In the genomic region with DNA sequence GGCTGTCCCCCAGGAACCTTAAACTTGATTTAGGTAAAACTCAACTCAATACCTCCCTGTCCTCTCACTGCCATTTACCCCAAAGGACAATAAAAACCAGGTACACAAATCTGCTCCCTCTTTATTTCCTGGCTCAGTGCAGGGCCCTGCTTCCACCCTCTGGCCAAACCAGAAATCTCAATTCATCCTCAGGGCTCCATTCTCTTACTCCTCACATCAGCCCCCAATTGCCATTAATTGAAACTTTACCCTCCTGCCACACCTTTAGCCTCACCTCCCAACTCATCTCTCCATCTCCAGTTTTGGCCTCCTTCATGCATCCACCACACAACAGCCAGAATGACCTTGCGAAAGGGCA, we compare ENCODE assay signal across 1 cellular context.
TF ChIP-seq lines count a peak whose summit lies in the region.

No MANE protein-coding gene starts in this region.

TF ChIP-seq in GM23338, 12 proteins besides CTCF, POLR2A, EP300 and RAD21 (continued from another document):
- no peak for TF ChIP-seq ZNF462 (CRISPR knock-in tag; IDR thresholded peaks at IDR 0.05)
- no peak for TF ChIP-seq ZNF114 (CRISPR knock-in tag; IDR thresholded peaks at IDR 0.05)
- no peak for TF ChIP-seq REST (IDR thresholded peaks at IDR 0.05; ENCODE audit: unreplicated experiment)
- no peak for TF ChIP-seq CREB1 (CRISPR knock-in tag; IDR thresholded peaks at IDR 0.05; ENCODE audit: low read depth)
- TF ChIP-seq ETS1 (IDR thresholded peaks at IDR 0.05) = no peak
- no peak for TF ChIP-seq EZH2 (IDR thresholded peaks at IDR 0.05; ENCODE audit: low read depth, unreplicated experiment)
- TF ChIP-seq NANOG (IDR thresholded peaks at IDR 0.05; ENCODE audit: borderline replicate concordance) = no peak
